Comparison of ENCODE assay signal across 32 cellular contexts in the genomic region with DNA sequence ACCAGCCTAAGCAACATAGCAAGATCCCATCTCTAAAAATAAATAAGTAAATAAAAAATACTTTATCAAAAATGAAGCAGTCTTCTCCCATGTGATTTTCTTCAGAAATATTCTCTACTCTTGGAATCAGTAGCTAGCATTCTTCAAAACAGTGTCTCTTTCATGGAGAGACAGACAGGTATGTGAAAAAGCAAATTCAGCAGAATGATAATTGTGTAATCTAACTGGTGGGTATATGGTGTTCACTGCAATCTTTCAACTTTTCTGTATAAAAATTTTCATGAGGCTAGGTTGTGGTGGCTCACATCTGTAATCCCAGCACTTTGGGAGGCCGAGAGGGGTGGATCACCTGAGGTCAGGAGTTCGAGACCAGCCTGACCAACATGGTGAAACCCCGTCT. TPM values are rescaled to one million over a fixed set of nuclear protein-coding genes. Genes with fewer than 3 reads are reported as not detected.
"Had no signal": no experiment of that assay in that cellular context is flagged by ENCODE, and none has a peak within 500 bp of the region (broad histone marks: within the 10 kb centered on the region; RNA-seq: fewer than 3 reads in every experiment).

No MANE protein-coding gene starts in this region.

- H3K4me3 ChIP-seq: adrenal gland, body of pancreas, breast epithelium had no signal

- H3K27ac ChIP-seq: adrenal gland, body of pancreas, brain microvascular endothelial cell, breast epithelium, VCaP had no signal

- H3K27me3 Mint-ChIP-seq: activated CD4-positive, alpha-beta memory T cell treated with anti-CD3 and anti-CD28 coated beads for 36 hours; activated CD4-positive, alpha-beta T cell treated with anti-CD3 and anti-CD28 coated beads, Interleukin-2, amount 10 ng/mL, durations not matched to agents 24 days and 14 days; activated CD8-positive, alpha-beta T cell treated with anti-CD3 and anti-CD28 coated beads for 36 hours; activated naive CD8-positive, alpha-beta T cell treated with anti-CD3 and anti-CD28 coated beads for 36 hours; activated T-helper 17 cell treated with anti-CD3 and anti-CD28 coated beads, Interleukin-2, amount 50 U/mL, for 72 hours had no signal

- H3K9me3 Mint-ChIP-seq: activated CD4-positive, alpha-beta memory T cell treated with anti-CD3 and anti-CD28 coated beads for 36 hours; activated CD4-positive, alpha-beta T cell treated with anti-CD3 and anti-CD28 coated beads, Interleukin-2, amount 10 ng/mL, durations not matched to agents 24 days and 14 days; activated CD8-positive, alpha-beta T cell treated with anti-CD3 and anti-CD28 coated beads for 36 hours; activated naive CD4-positive, alpha-beta T cell treated with anti-CD3 and anti-CD28 coated beads for 36 hours; activated naive CD4-positive, alpha-beta T cell treated with anti-CD3 and anti-CD28 coated beads, Interleukin-2, amount 50 U/mL, for 72 hours; activated naive CD8-positive, alpha-beta T cell treated with anti-CD3 and anti-CD28 coated beads for 36 hours; activated T-helper 1 cell treated with anti-CD3 and anti-CD28 coated beads, Interleukin-12 subunit alpha, Interleukin-12 subunit beta, Interleukin-2, Interleukin-4 antibody, amounts not matched to agents 30 ng/mL and 10 ng/mL and 1 ng/mL, durations not matched to agents 14 hours and 24 hours and 36 hours; activated T-helper 17 cell treated with anti-CD3 and anti-CD28 coated beads, Interleukin-2, amount 50 U/mL, for 72 hours; T-helper 1 cell treated with Interleukin-12 subunit alpha and Interleukin-12 subunit beta and Interleukin-4 antibody, amounts not matched to agents 30 μg/mL and 1 μg/mL, for 36 hours; T-helper 2 cell treated with Interferon-gamma antibody and Interleukin-4, amounts not matched to agents 5 μg/mL and 100 μg/mL, for 36 hours had no signal

- H3K4me1 Mint-ChIP-seq: activated T-helper 17 cell treated with anti-CD3 and anti-CD28 coated beads, Interleukin-2, amount 50 U/mL, for 72 hours had no signal

- H3K27me3 ChIP-seq: adrenal gland, body of pancreas, brain microvascular endothelial cell, breast epithelium had no signal

- H3K36me3 Mint-ChIP-seq: activated naive CD4-positive, alpha-beta T cell treated with anti-CD3 and anti-CD28 coated beads, Interleukin-2, amount 50 U/mL, for 72 hours had no signal

- H3K9me3 ChIP-seq: adrenal gland, body of pancreas, breast epithelium had no signal

- H3K27ac Mint-ChIP-seq: activated CD4-positive, alpha-beta memory T cell treated with anti-CD3 and anti-CD28 coated beads for 36 hours; activated CD4-positive, alpha-beta T cell treated with anti-CD3 and anti-CD28 coated beads, Interleukin-2, amount 10 ng/mL, durations not matched to agents 24 days and 14 days; activated CD8-positive, alpha-beta T cell treated with anti-CD3 and anti-CD28 coated beads for 36 hours; activated naive CD4-positive, alpha-beta T cell treated with anti-CD3 and anti-CD28 coated beads for 36 hours; activated naive CD8-positive, alpha-beta T cell treated with anti-CD3 and anti-CD28 coated beads for 36 hours; activated T-helper 1 cell treated with anti-CD3 and anti-CD28 coated beads, Interleukin-12 subunit alpha, Interleukin-12 subunit beta, Interleukin-2, Interleukin-4 antibody, amounts not matched to agents 30 ng/mL and 10 ng/mL and 1 ng/mL, durations not matched to agents 14 hours and 24 hours and 36 hours; activated T-helper 17 cell treated with anti-CD3 and anti-CD28 coated beads, Interleukin-2, amount 50 U/mL, for 72 hours; T-helper 1 cell treated with Interleukin-12 subunit alpha and Interleukin-12 subunit beta and Interleukin-4 antibody, amounts not matched to agents 30 μg/mL and 1 μg/mL, for 36 hours; T-helper 2 cell treated with Interferon-gamma antibody and Interleukin-4, amounts not matched to agents 5 μg/mL and 100 μg/mL, for 36 hours had no signal

- H3K4me1 ChIP-seq: body of pancreas, breast epithelium had no signal

- DNase-seq: activated CD4-positive, alpha-beta memory T cell treated with anti-CD3 and anti-CD28 coated beads for 36 hours; activated CD4-positive, alpha-beta T cell treated with anti-CD3 and anti-CD28 coated beads for 4 hours; activated CD4-positive, alpha-beta T cell treated with anti-CD3 and anti-CD28 coated beads, Interleukin-2, amount 10 ng/mL, durations not matched to agents 24 days and 14 days; activated CD4-positive, alpha-beta T cell treated with anti-CD3 and anti-CD28 coated beads, Interleukin-2, amount 50 U/mL, for 1 hour; activated CD4-positive, alpha-beta T cell treated with anti-CD3 and anti-CD28 coated beads, Interleukin-2, amount 50 U/mL, for 4 hours; activated CD4-positive, CD25-positive, alpha-beta regulatory T cell treated with anti-CD3 and anti-CD28 coated beads, Interleukin-2, amount 50 U/mL, for 72 hours; activated CD8-positive, alpha-beta memory T cell treated with anti-CD3 and anti-CD28 coated beads, Interleukin-2, amount 50 U/mL, for 4 hours; activated CD8-positive, alpha-beta T cell treated with anti-CD3 and anti-CD28 coated beads for 36 hours; activated effector memory CD4-positive, alpha-beta T cell treated with anti-CD3 and anti-CD28 coated beads, Interleukin-2, amount 50 U/mL, for 16 hours; activated gamma-delta T cell treated with Interleukin-2 at 50 U/mL for 16 hours; activated naive CD4-positive, alpha-beta T cell; activated naive CD4-positive, alpha-beta T cell treated with anti-CD3 and anti-CD28 coated beads for 36 hours; activated naive CD8-positive, alpha-beta T cell treated with anti-CD3 and anti-CD28 coated beads for 36 hours; activated T-cell treated with anti-CD3 and anti-CD28 coated beads for 4 hours; activated T-cell treated with anti-CD3 and anti-CD28 coated beads, Interleukin-2, amount 50 U/mL, for 1 hour; activated T-cell treated with anti-CD3 and anti-CD28 coated beads, Interleukin-2, amount 50 U/mL, for 48 hours; adrenal gland; amniotic stem cell; aorta; body of pancreas; brain microvascular endothelial cell; central memory CD4-positive, alpha-beta T cell; T-helper 1 cell; T-helper 2 cell; T-helper 9 cell had no signal

- ATAC-seq: activated CD8-positive, alpha-beta T cell treated with anti-CD3 and anti-CD28 coated beads for 36 hours; activated naive CD4-positive, alpha-beta T cell treated with anti-CD3 and anti-CD28 coated beads, Interleukin-2, amount 50 U/mL, for 72 hours; activated T-helper 17 cell treated with anti-CD3 and anti-CD28 coated beads, Interleukin-2, amount 50 U/mL, for 72 hours; body of pancreas had no signal

- H3K4me3 Mint-ChIP-seq: activated CD4-positive, alpha-beta memory T cell treated with anti-CD3 and anti-CD28 coated beads for 36 hours; activated CD4-positive, alpha-beta T cell treated with anti-CD3 and anti-CD28 coated beads, Interleukin-2, amount 10 ng/mL, durations not matched to agents 24 days and 14 days; activated CD8-positive, alpha-beta T cell treated with anti-CD3 and anti-CD28 coated beads for 36 hours; activated naive CD4-positive, alpha-beta T cell treated with anti-CD3 and anti-CD28 coated beads for 36 hours; activated naive CD8-positive, alpha-beta T cell treated with anti-CD3 and anti-CD28 coated beads for 36 hours; activated T-helper 1 cell treated with anti-CD3 and anti-CD28 coated beads, Interleukin-12 subunit alpha, Interleukin-12 subunit beta, Interleukin-2, Interleukin-4 antibody, amounts not matched to agents 30 ng/mL and 10 ng/mL and 1 ng/mL, durations not matched to agents 14 hours and 24 hours and 36 hours; activated T-helper 17 cell treated with anti-CD3 and anti-CD28 coated beads, Interleukin-2, amount 50 U/mL, for 72 hours; T-helper 1 cell treated with Interleukin-12 subunit alpha and Interleukin-12 subunit beta and Interleukin-4 antibody, amounts not matched to agents 30 μg/mL and 1 μg/mL, for 36 hours; T-helper 2 cell treated with Interferon-gamma antibody and Interleukin-4, amounts not matched to agents 5 μg/mL and 100 μg/mL, for 36 hours had no signal

RNA-seq across cellular contexts. Expression of a gene that starts 52.8 kb away (rescaled TPM):
- total RNA-seq: activated CD4-positive, alpha-beta T cell treated with anti-CD3 and anti-CD28 coated beads, Interleukin-2, amount 10 ng/mL, durations not matched to agents 24 days and 14 days; activated CD8-positive, alpha-beta T cell treated with anti-CD3 and anti-CD28 coated beads for 36 hours; activated naive CD4-positive, alpha-beta T cell treated with anti-CD3 and anti-CD28 coated beads for 36 hours; activated T-helper 1 cell treated with anti-CD3 and anti-CD28 coated beads, Interleukin-12 subunit alpha, Interleukin-12 subunit beta, Interleukin-2, Interleukin-4 antibody, amounts not matched to agents 30 ng/mL and 10 ng/mL and 1 ng/mL, durations not matched to agents 14 hours and 24 hours and 36 hours; aorta had no signal
